14 cellular contexts compared by ENCODE assay signal in genomic region chr6:35238843-35239289, GRCh38. TPM values are rescaled to one million over a fixed set of nuclear protein-coding genes. Genes with fewer than 3 reads are reported as not detected.
DNase-seq lines count a peak whose midpoint lies in the region; ATAC-seq, FAIRE-seq and TF ChIP-seq lines count a peak whose summit lies in the region.
"Had no signal": no experiment of that assay in that cellular context is flagged by ENCODE, and none has a peak within 500 bp of the region (broad histone marks: within the 10 kb centered on the region; RNA-seq: fewer than 3 reads in every experiment).

No MANE protein-coding gene starts in this region.

- TF ChIP-seq RAD21 in liver (IDR thresholded peaks at IDR 0.05), result no peak
- no peak for TF ChIP-seq RAD21 in HepG2 (CRISPR knock-in tag; IDR thresholded peaks at IDR 0.05)

- TF ChIP-seq EP300 in HepG2 (IDR thresholded peaks at IDR 0.05; ENCODE audit: low read depth in 2 of 2, low read length in 2 of 2), result no peak
- no peak for TF ChIP-seq EP300 in HepG2 (CRISPR knock-in tag; IDR thresholded peaks at IDR 0.05; ENCODE audit: borderline replicate concordance)

- H3K36me3 Mint-ChIP-seq in stimulated activated memory B cell treated with anti-CD40 and anti-IgM and Interleukin-4, amounts not matched to agents 10 μg/mL and 1 μg/mL and 100 μg/mL, for 72 hours, result peaks cover 24% of the 10 kb centered on the region

- H3K27me3 Mint-ChIP-seq in stimulated activated memory B cell treated with anti-CD40 and anti-IgM and Interleukin-4, amounts not matched to agents 10 μg/mL and 1 μg/mL and 100 μg/mL, for 72 hours, result no peaks in the 10 kb centered on the region
- H3K27me3 Mint-ChIP-seq: naive B cell had no signal

- no peak for DNase-seq in HepG2 (ENCODE audit: low spot score)
- peak; percentile 44 for DNase-seq in fibroblast of villous mesenchyme (ENCODE audit: low read depth)
- no peak for DNase-seq in MV-4-11 (lab: John Stamatoyannopoulos, UW)
- DNase-seq in activated CD4-positive, alpha-beta T cell treated with anti-CD3 and anti-CD28 coated beads, Interleukin-2, amount 50 U/mL, for 1 hour, result no peak
- DNase-seq: activated T-cell treated with anti-CD3 and anti-CD28 coated beads, Interleukin-2, amount 50 U/mL, for 1 hour; naive B cell; NCI-H2081 had no signal

- no peak for TF ChIP-seq POLR2A in HepG2 (IDR thresholded peaks at IDR 0.05; ENCODE audit: insufficient read depth in 1 of 2, low read depth in 2 of 2, low read length in 2 of 2)

- peaks cover 7% of the 10 kb centered on the region; the same call in 1 of the 2 replicates for H4K20me1 ChIP-seq in HepG2 (ENCODE audit: insufficient read depth, low read length)

- peaks cover 11% of the 10 kb centered on the region for H3K4me1 Mint-ChIP-seq in stimulated activated memory B cell treated with anti-CD40 and anti-IgM and Interleukin-4, amounts not matched to agents 10 μg/mL and 1 μg/mL and 100 μg/mL, for 72 hours

- H3K9me3 ChIP-seq in liver (ENCODE audit: control insufficient read depth in 4 of 4, low read length in 3 of 4), result no peaks in the 10 kb centered on the region
- no peaks in the 10 kb centered on the region for H3K9me3 ChIP-seq in HepG2 (ENCODE audit: low read length)
- peaks cover 17% of the 10 kb centered on the region for H3K9me3 ChIP-seq in mesodermal cell (ENCODE audit: control insufficient read depth, low read length)
- H3K9me3 ChIP-seq: vagina had no signal

- BruUV-seq in HepG2 (replicated peaks; lab: Mats Ljungman, UMichigan), result no TSS peak

- intact Hi-C loops in HepG2 (cut with micrococcal nuclease; ENCODE audit: unreplicated experiment), result no loop called here

- H3K4me3 Mint-ChIP-seq in stimulated activated memory B cell treated with anti-CD40 and anti-IgM and Interleukin-4, amounts not matched to agents 10 μg/mL and 1 μg/mL and 100 μg/mL, for 72 hours, result no peak overlapping the region

- no peak for FAIRE-seq in HepG2 (lab: Jason Lieb, UNC)

- in situ Hi-C loops in HepG2 (cut with HindIII; ENCODE audit: extremely low pct_ligation_motif_present, low pct_unique_long_range_greater_than_20kb), result loop anchor here (5.0 kb wide), 1 partner anchor 252 kb away; no protein-coding TSS in a partner anchor

- no peaks in the 10 kb centered on the region for H3K4me1 ChIP-seq in liver (ENCODE audit: control insufficient read depth in 4 of 4, insufficient read depth in 4 of 4, low read length in 3 of 4)
- no peaks in the 10 kb centered on the region for H3K4me1 ChIP-seq in HepG2 (ENCODE audit: insufficient read depth, low read length)
- H3K4me1 ChIP-seq in mesodermal cell (ENCODE audit: control insufficient read depth, insufficient read depth, low read length, poor library complexity, severe bottlenecking), result peaks cover 30% of the 10 kb centered on the region

- H3K27ac ChIP-seq in liver (ENCODE audit: low read depth in 1 of 2, low read length in 2 of 2) (no peak overlapping the region), HepG2 (ENCODE audit: extremely low read length, insufficient read depth, low read length) (no peak overlapping the region), mesodermal cell (ENCODE audit: low read depth, low read length, severe bottlenecking) (peak overlapping the region; percentile 36)
- H3K27ac ChIP-seq: SK-N-MC, vagina had no signal

- no peak overlapping the region for H2AFZ ChIP-seq in HepG2 (ENCODE audit: low read length)

- 64% methylated on average over 3 of the region's 3 CpGs for WGBS in liver
- WGBS in HepG2 (ENCODE audit: low lambda C conversion rate), result 84% methylated on average over 3 of the region's 3 CpGs
- 9 to 17% methylated on average over 1 to 3 of the region's 3 CpGs for WGBS in mesodermal cell (ENCODE audit: insufficient coverage in 2 of 2), 2 experiments

- ATAC-seq in HepG2, result no peak
- no peak for ATAC-seq in GM19467 (IDR thresholded peaks at IDR 0.05; ENCODE audit: unreplicated experiment)
- no peak for ATAC-seq in stimulated activated memory B cell treated with anti-CD40 and anti-IgM and Interleukin-4, amounts not matched to agents 10 μg/mL and 1 μg/mL and 100 μg/mL, for 72 hours
- ATAC-seq: activated CD4-positive, CD25-positive, alpha-beta regulatory T cell treated with anti-CD3 and anti-CD28 coated beads, Interleukin-2, amount 50 U/mL, for 24 hours had no signal

- TF ChIP-seq CTCF in liver (IDR thresholded peaks at IDR 0.05; ENCODE audit: low read depth, low read length, missing input control), result no peak
- no peak for TF ChIP-seq CTCF in HepG2 (CRISPR knock-in tag; IDR thresholded peaks at IDR 0.05)
- TF ChIP-seq CTCF in fibroblast of villous mesenchyme (IDR thresholded peaks at IDR 0.05; ENCODE audit: insufficient read depth, low read depth, low read length), result no peak

- H3K4me2 ChIP-seq in HepG2 (ENCODE audit: low read depth, low read length), result no peak overlapping the region

- CTCF ChIA-PET in HepG2 (lab: Yijun Ruan, JAX; ENCODE audit: low intra/inter-chr PET ratio, low total read pairs), result interaction anchor here (4.9 kb wide), 1 partner anchor 92 kb away, joined by 61 read pairs; no protein-coding TSS in a partner anchor

- POLR2A ChIA-PET in HepG2 (lab: Yijun Ruan, JAX), result no interaction called here

- no peak overlapping the region for H3K27ac Mint-ChIP-seq in stimulated activated memory B cell treated with anti-CD40 and anti-IgM and Interleukin-4, amounts not matched to agents 10 μg/mL and 1 μg/mL and 100 μg/mL, for 72 hours

- no peaks in the 10 kb centered on the region for H3K27me3 ChIP-seq in liver (ENCODE audit: control insufficient read depth in 4 of 4, insufficient read depth in 4 of 4, low read length in 3 of 4)
- H3K27me3 ChIP-seq in HepG2 (ENCODE audit: control insufficient read depth in 1 of 2, insufficient read depth in 2 of 2, low read length in 2 of 2), result no peaks in the 10 kb centered on the region
- H3K27me3 ChIP-seq: vagina had no signal

- H3K9ac ChIP-seq in liver (ENCODE audit: low read depth in 1 of 2, low read length in 2 of 2) (no peak overlapping the region), HepG2 (ENCODE audit: insufficient read depth, low read depth, low read length) (no peak overlapping the region)

- H3K9me3 Mint-ChIP-seq in stimulated activated memory B cell treated with anti-CD40 and anti-IgM and Interleukin-4, amounts not matched to agents 10 μg/mL and 1 μg/mL and 100 μg/mL, for 72 hours, result peaks cover 7% of the 10 kb centered on the region

- no peaks in the 10 kb centered on the region for H3K36me3 ChIP-seq in liver (ENCODE audit: control insufficient read depth in 4 of 4, insufficient read depth in 3 of 4, low read depth in 1 of 4, low read length in 3 of 4)
- no peaks in the 10 kb centered on the region for H3K36me3 ChIP-seq in HepG2 (replicated peaks in 1 of 2; ENCODE audit: control insufficient read depth in 1 of 2, insufficient read depth in 2 of 2, low read length in 2 of 2)
- peaks cover 69% of the 10 kb centered on the region for H3K36me3 ChIP-seq in mesodermal cell (ENCODE audit: control insufficient read depth, insufficient read depth, low read length)
- H3K36me3 ChIP-seq: vagina had no signal

- no peaks in the 10 kb centered on the region for H3K79me2 ChIP-seq in HepG2 (ENCODE audit: insufficient read depth, low read length)

- H3K4me3 ChIP-seq in liver (ENCODE audit: low read depth in 1 of 3, low read length in 3 of 3), result no peak overlapping the region
- H3K4me3 ChIP-seq in HepG2 (replicated peaks in 1 of 3; ENCODE audit: insufficient read depth in 1 of 3, low read depth in 2 of 3, low read length in 3 of 3), result no peak overlapping the region
- no peak overlapping the region for H3K4me3 ChIP-seq in fibroblast of villous mesenchyme (ENCODE audit: low read depth, low read length)
- no peak overlapping the region for H3K4me3 ChIP-seq in mesodermal cell (ENCODE audit: extremely low read depth, insufficient read depth, low read length, poor library complexity, severe bottlenecking)
- H3K4me3 ChIP-seq: SK-N-MC, vagina had no signal

RNA-seq across cellular contexts. Expression of gene ZNF76, which starts 20.7 kb away (rescaled TPM):
- 10 to 100 TPM; 10.6 to 18.4 TPM for total RNA-seq in liver
- 10 to 100 TPM; 11.5 to 13.3 TPM for polyA plus RNA-seq in liver
- 11.8 and 13.2 TPM in 2 replicates for total RNA-seq in HepG2 (2016; rRNA removed; fragmentation: Illumina TruSeq; extraction: Trizol)
- total RNA-seq in HepG2 (2016; cell fraction: cytosol; rRNA removed; fragmentation: Illumina TruSeq; extraction: Trizol; ENCODE audit: low read depth), result 11.7 and 12.1 TPM in 2 replicates
- total RNA-seq in HepG2 (2016; cell fraction: insoluble cytoplasmic fraction; rRNA removed; fragmentation: Illumina TruSeq; extraction: Trizol), result 9.9 and 12.7 TPM in 2 replicates
- total RNA-seq in HepG2 (2016; cell fraction: membrane; rRNA removed; fragmentation: Illumina TruSeq; extraction: Trizol), result 21.8 and 26.0 TPM in 2 replicates
- 9.5 and 10.9 TPM in 2 replicates for total RNA-seq in HepG2 (2016; cell fraction: nucleus; rRNA removed; fragmentation: Illumina TruSeq; extraction: Trizol)
- 26.4 and 28.2 TPM in 2 replicates for polyA plus RNA-seq in HepG2 (2011; rRNA removed)
- polyA plus RNA-seq in HepG2 (2011; cell fraction: cytosol; rRNA removed), result 9.0 and 14.0 TPM in 2 replicates
- polyA plus RNA-seq in HepG2 (2011; cell fraction: nucleus; rRNA removed), result 128 and 139 TPM in 2 replicates
- 15.4 and 17.3 TPM in 2 replicates for polyA plus RNA-seq in HepG2 (2012)
- polyA plus RNA-seq in HepG2 (2016; cell fraction: cytosol; fragmentation: Illumina TruSeq; extraction: Trizol; ENCODE audit: low read depth), result 10.6 and 13.2 TPM in 2 replicates
- 14.5 and 16.3 TPM in 2 replicates for polyA plus RNA-seq in HepG2 (2016; cell fraction: insoluble cytoplasmic fraction; fragmentation: Illumina TruSeq; extraction: Trizol; ENCODE audit: low read depth)
- polyA plus RNA-seq in HepG2 (2016; cell fraction: membrane; fragmentation: Illumina TruSeq; extraction: Trizol; ENCODE audit: low read depth), result 22.8 and 27.0 TPM in 2 replicates
- polyA plus RNA-seq in HepG2 (2016; cell fraction: nucleus; fragmentation: Illumina TruSeq; extraction: Trizol; ENCODE audit: insufficient read depth, low read depth), result 38.8 and 39.0 TPM in 2 replicates
- 25.8 and 37.6 TPM in 2 replicates for polyA minus RNA-seq in HepG2 (2011; rRNA and poly(A)+ RNA removed; ENCODE audit: low replicate concordance)
- 3.6 and 4.4 TPM in 2 replicates for polyA minus RNA-seq in HepG2 (2011; cell fraction: cytosol; rRNA and poly(A)+ RNA removed)
- polyA minus RNA-seq in HepG2 (2011; cell fraction: nucleus; rRNA and poly(A)+ RNA removed), result 17.3 and 24.5 TPM in 2 replicates
- total RNA-seq in fibroblast of villous mesenchyme, result 14.2 and 16.8 TPM in 2 replicates
- polyA plus RNA-seq in mesodermal cell (2013, experiment 1 of 2), result 23.4 TPM
- 21.3 TPM for polyA plus RNA-seq in mesodermal cell (2013, experiment 2 of 2)

RNA-seq across cellular contexts. Expression of gene SCUBE3, which starts 25.1 kb away (rescaled TPM):
- total RNA-seq in liver (under 1 TPM; 0.08 to 0.09 TPM), HepG2 (2016; rRNA removed; fragmentation: Illumina TruSeq; extraction: Trizol) (not detected in 2 replicates), fibroblast of villous mesenchyme (10.0 and 26.8 TPM in 2 replicates)
- polyA plus RNA-seq in liver (under 1 TPM; 0.03 to 0.06 TPM), HepG2 (2011; rRNA removed) (not detected in 2 replicates)
- total RNA-seq in HepG2 (2016; cell fraction: cytosol; rRNA removed; fragmentation: Illumina TruSeq; extraction: Trizol; ENCODE audit: low read depth), result not detected in 2 replicates
- not detected in 2 replicates for total RNA-seq in HepG2 (2016; cell fraction: insoluble cytoplasmic fraction; rRNA removed; fragmentation: Illumina TruSeq; extraction: Trizol)
- not detected in 2 replicates for total RNA-seq in HepG2 (2016; cell fraction: membrane; rRNA removed; fragmentation: Illumina TruSeq; extraction: Trizol)
- total RNA-seq in HepG2 (2016; cell fraction: nucleus; rRNA removed; fragmentation: Illumina TruSeq; extraction: Trizol), result not detected in 2 replicates
- polyA plus RNA-seq in HepG2 (2011; cell fraction: cytosol; rRNA removed), result not detected in 2 replicates
- polyA plus RNA-seq in HepG2 (2011; cell fraction: nucleus; rRNA removed), result not detected in 2 replicates
- polyA plus RNA-seq in HepG2 (2012), result 0.05 and 0.09 TPM in 2 replicates
- not detected in 2 replicates for polyA plus RNA-seq in HepG2 (2016; cell fraction: cytosol; fragmentation: Illumina TruSeq; extraction: Trizol; ENCODE audit: low read depth)
- polyA plus RNA-seq in HepG2 (2016; cell fraction: insoluble cytoplasmic fraction; fragmentation: Illumina TruSeq; extraction: Trizol; ENCODE audit: low read depth), result not detected in 2 replicates
- polyA plus RNA-seq in HepG2 (2016; cell fraction: membrane; fragmentation: Illumina TruSeq; extraction: Trizol; ENCODE audit: low read depth), result not detected in 2 replicates
- not detected in 2 replicates for polyA plus RNA-seq in HepG2 (2016; cell fraction: nucleus; fragmentation: Illumina TruSeq; extraction: Trizol; ENCODE audit: insufficient read depth, low read depth)
- polyA minus RNA-seq in HepG2 (2011; rRNA and poly(A)+ RNA removed; ENCODE audit: low replicate concordance), result not detected in 2 replicates
- polyA minus RNA-seq in HepG2 (2011; cell fraction: cytosol; rRNA and poly(A)+ RNA removed), result not detected in 2 replicates
- not detected in 2 replicates for polyA minus RNA-seq in HepG2 (2011; cell fraction: nucleus; rRNA and poly(A)+ RNA removed)
- polyA plus RNA-seq in mesodermal cell (2013, experiment 1 of 2), result 10.8 TPM
- 10.8 TPM for polyA plus RNA-seq in mesodermal cell (2013, experiment 2 of 2)

RNA-seq across cellular contexts. Expression of gene DEF6, which starts 58.8 kb away (rescaled TPM):
- total RNA-seq in liver (1 to 10 TPM; 3.3 to 6.3 TPM), HepG2 (2016; rRNA removed; fragmentation: Illumina TruSeq; extraction: Trizol) (9.6 and 10.0 TPM in 2 replicates), fibroblast of villous mesenchyme (0.32 and 1.3 TPM in 2 replicates)
- polyA plus RNA-seq in liver (1 to 10 TPM; 1.0 to 1.6 TPM), HepG2 (2011; rRNA removed) (5.2 and 7.4 TPM in 2 replicates)
- 1.9 and 2.1 TPM in 2 replicates for total RNA-seq in HepG2 (2016; cell fraction: cytosol; rRNA removed; fragmentation: Illumina TruSeq; extraction: Trizol; ENCODE audit: low read depth)
- total RNA-seq in HepG2 (2016; cell fraction: insoluble cytoplasmic fraction; rRNA removed; fragmentation: Illumina TruSeq; extraction: Trizol), result 8.6 and 9.7 TPM in 2 replicates
- 4.0 TPM in 2 replicates for total RNA-seq in HepG2 (2016; cell fraction: membrane; rRNA removed; fragmentation: Illumina TruSeq; extraction: Trizol)
- 10.5 and 10.6 TPM in 2 replicates for total RNA-seq in HepG2 (2016; cell fraction: nucleus; rRNA removed; fragmentation: Illumina TruSeq; extraction: Trizol)
- polyA plus RNA-seq in HepG2 (2011; cell fraction: cytosol; rRNA removed), result 4.6 and 6.6 TPM in 2 replicates
- 18.1 and 24.9 TPM in 2 replicates for polyA plus RNA-seq in HepG2 (2011; cell fraction: nucleus; rRNA removed)
- 2.9 and 3.2 TPM in 2 replicates for polyA plus RNA-seq in HepG2 (2012)
- 1.6 and 1.7 TPM in 2 replicates for polyA plus RNA-seq in HepG2 (2016; cell fraction: cytosol; fragmentation: Illumina TruSeq; extraction: Trizol; ENCODE audit: low read depth)
- 7.5 and 7.7 TPM in 2 replicates for polyA plus RNA-seq in HepG2 (2016; cell fraction: insoluble cytoplasmic fraction; fragmentation: Illumina TruSeq; extraction: Trizol; ENCODE audit: low read depth)
- polyA plus RNA-seq in HepG2 (2016; cell fraction: membrane; fragmentation: Illumina TruSeq; extraction: Trizol; ENCODE audit: low read depth), result 3.6 TPM in 2 replicates
- polyA plus RNA-seq in HepG2 (2016; cell fraction: nucleus; fragmentation: Illumina TruSeq; extraction: Trizol; ENCODE audit: insufficient read depth, low read depth), result 24.8 and 26.1 TPM in 2 replicates
- 0.30 and 9.6 TPM in 2 replicates for polyA minus RNA-seq in HepG2 (2011; rRNA and poly(A)+ RNA removed; ENCODE audit: low replicate concordance)
- 2.5 and 2.7 TPM in 2 replicates for polyA minus RNA-seq in HepG2 (2011; cell fraction: cytosol; rRNA and poly(A)+ RNA removed)
- polyA minus RNA-seq in HepG2 (2011; cell fraction: nucleus; rRNA and poly(A)+ RNA removed), result 4.6 and 5.2 TPM in 2 replicates
- 5.0 TPM for polyA plus RNA-seq in mesodermal cell (2013, experiment 1 of 2)
- polyA plus RNA-seq in mesodermal cell (2013, experiment 2 of 2), result 4.8 TPM

Comparison
In these comparisons a context has a peak if more than half of its experiments do, and no peak if none do; other contexts are left out.
1. RNA of gene SCUBE3, which starts 25.1 kb away (total RNA-seq): 10.0 to 26.8 TPM in fibroblast of villous mesenchyme; 0.08 to 0.09 TPM in liver and not detected in HepG2; every median in the first group is over 10 times any median in the second.